1 cellular context compared by ENCODE assay signal in the genomic region with DNA sequence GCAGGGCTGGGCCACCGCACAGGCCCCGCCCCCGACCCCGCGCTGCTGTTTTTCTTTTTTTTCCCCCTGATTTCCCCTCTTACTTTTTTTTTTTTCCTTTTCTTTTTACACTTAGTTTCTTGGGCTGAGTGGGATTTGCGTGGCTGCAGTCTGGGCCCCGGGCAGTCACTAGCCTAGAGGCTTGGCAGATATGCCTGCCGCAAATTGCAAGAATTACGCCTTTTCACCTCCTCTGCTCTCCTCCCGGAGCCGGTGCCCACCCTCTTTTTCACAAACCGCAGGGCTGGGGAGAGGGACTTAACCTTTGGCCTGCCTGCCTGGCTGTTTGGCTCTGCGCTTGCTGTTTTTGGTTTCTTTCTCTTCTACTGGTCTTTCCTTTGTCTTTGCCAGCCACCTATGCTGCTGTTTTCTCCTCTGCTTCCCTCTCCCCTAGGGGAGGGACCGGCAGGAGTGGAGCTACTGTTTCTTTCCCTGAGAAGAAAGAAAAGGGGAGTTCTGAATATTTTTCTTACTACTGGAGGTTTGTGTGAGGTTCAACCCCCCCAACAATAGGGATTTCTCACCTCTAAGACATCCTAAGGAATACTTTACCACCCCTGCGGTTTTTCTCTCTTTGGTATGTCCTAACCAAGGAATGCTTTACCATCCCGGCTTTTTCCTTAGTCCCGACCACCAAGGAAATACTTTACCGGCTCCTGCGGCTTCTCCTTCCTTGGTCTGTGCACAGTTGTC.
TF ChIP-seq lines count a peak whose summit lies in the region.

No MANE protein-coding gene starts in this region.

TF ChIP-seq in endothelial cell of umbilical vein, 7 proteins besides CTCF, POLR2A, EP300 and RAD21:
- TF ChIP-seq GATA2 (IDR thresholded peaks at IDR 0.05; ENCODE audit: insufficient read depth, insufficient read length, low read depth, low read length), result no peak
- TF ChIP-seq, protein P1, sequence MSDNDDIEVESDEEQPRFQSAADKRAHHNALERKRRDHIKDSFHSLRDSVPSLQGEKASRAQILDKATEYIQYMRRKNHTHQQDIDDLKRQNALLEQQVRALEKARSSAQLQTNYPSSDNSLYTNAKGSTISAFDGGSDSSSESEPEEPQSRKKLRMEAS (IDR thresholded peaks at IDR 0.05; ENCODE audit: insufficient read depth, insufficient read length), result no peak
- no peak for TF ChIP-seq JUN (IDR thresholded peaks at IDR 0.05; ENCODE audit: borderline replicate concordance, insufficient read depth, insufficient read length, low read depth)
- no peak for TF ChIP-seq POLR2AphosphoS5 (IDR thresholded peaks at IDR 0.05; ENCODE audit: insufficient read depth, low read depth, low read length)
- no peak for TF ChIP-seq EZH2 (IDR thresholded peaks at IDR 0.05; ENCODE audit: borderline replicate concordance, low read depth, low read length, severe bottlenecking)
- TF ChIP-seq FOS (IDR thresholded peaks at IDR 0.05; ENCODE audit: borderline replicate concordance, insufficient read depth, low read length), result no peak
- TF ChIP-seq MYC (IDR thresholded peaks at IDR 0.05; ENCODE audit: low read depth, low read length), result no peak
